10 cellular contexts compared by ENCODE assay signal in the genomic region with DNA sequence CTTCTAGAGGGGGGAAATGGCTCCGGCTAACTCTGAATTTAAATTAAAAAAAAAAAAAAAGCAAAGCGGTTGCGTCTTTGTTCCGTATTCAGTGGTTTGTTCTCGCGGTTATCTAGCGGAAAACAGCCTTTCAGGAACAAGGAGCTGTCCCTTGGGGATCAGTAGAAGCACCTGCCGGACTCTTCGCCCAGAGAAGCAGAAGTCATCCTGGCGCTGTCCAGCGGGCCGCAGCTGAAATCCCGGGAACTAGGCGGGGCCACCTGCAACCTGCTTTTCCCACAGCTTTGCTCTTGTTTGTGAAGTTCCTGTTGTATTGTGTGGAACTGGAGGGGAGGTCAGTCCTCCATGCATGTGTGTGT. TPM values are rescaled to one million over a fixed set of nuclear protein-coding genes. Genes with fewer than 3 reads are reported as not detected.
A peak's percentile ranks its signal among the peaks of the same experiment; 100 is the strongest.
DNase-seq lines count a peak whose midpoint lies in the region; ATAC-seq and TF ChIP-seq lines count a peak whose summit lies in the region.
"Had no signal": no experiment of that assay in that cellular context is flagged by ENCODE, and none has a peak within 500 bp of the region (broad histone marks: within the 10 kb centered on the region; RNA-seq: fewer than 3 reads in every experiment).

No MANE protein-coding gene starts in this region.

- no peak overlapping the region for H3K27ac Mint-ChIP-seq in GM23338
- H3K27ac Mint-ChIP-seq in WTC11 = no peak overlapping the region
- H3K27ac Mint-ChIP-seq in effector memory CD8-positive, alpha-beta T cell = no peak overlapping the region
- H3K27ac Mint-ChIP-seq in type B pancreatic cell = no peak overlapping the region

- H3K9ac ChIP-seq in iPS-18a (ENCODE audit: low read length) = no peak overlapping the region

- H3K79me2 ChIP-seq in GM23338 (replicated peaks; ENCODE audit: insufficient read depth) = no peaks in the 10 kb centered on the region

- H3K4me3 ChIP-seq in GM23338 = no peak overlapping the region
- H3K4me3 ChIP-seq in iPS-18a (ENCODE audit: low read length) = peak overlapping the region; percentile 70
- H3K4me3 ChIP-seq: adrenal gland had no signal

- no peak overlapping the region for H2AFZ ChIP-seq in GM23338

- H3K36me3 Mint-ChIP-seq in GM23338 (ENCODE audit: low read depth) (no peaks in the 10 kb centered on the region), WTC11 (no peaks in the 10 kb centered on the region), type B pancreatic cell (no peaks in the 10 kb centered on the region)
- no peaks in the 10 kb centered on the region for H3K36me3 Mint-ChIP-seq in effector memory CD8-positive, alpha-beta T cell (ENCODE audit: insufficient read depth)

- CTCF ChIA-PET in WTC11 (lab: Charles Lee) = interaction anchor here (0.6 to 1.9 kb wide), 6 partner anchors 17 to 464 kb away, joined by 3 to 17 read pairs (median 4); no protein-coding TSS in a partner anchor

- H3K4me1 ChIP-seq in GM23338 (ENCODE audit: insufficient read depth) = no peaks in the 10 kb centered on the region
- no peaks in the 10 kb centered on the region for H3K4me1 ChIP-seq in iPS-18a (ENCODE audit: control insufficient read depth, low read depth, low read length)
- H3K4me1 ChIP-seq: adrenal gland had no signal

- H3K9me3 Mint-ChIP-seq in GM23338 = no peaks in the 10 kb centered on the region
- no peaks in the 10 kb centered on the region for H3K9me3 Mint-ChIP-seq in WTC11
- no peaks in the 10 kb centered on the region for H3K9me3 Mint-ChIP-seq in effector memory CD8-positive, alpha-beta T cell
- H3K9me3 Mint-ChIP-seq in type B pancreatic cell = no peaks in the 10 kb centered on the region

- H3F3A ChIP-seq in GM23338 (replicated peaks; ENCODE audit: low read depth) = no peaks in the 10 kb centered on the region

- H3K36me3 ChIP-seq in GM23338 (ENCODE audit: insufficient read depth) (no peaks in the 10 kb centered on the region), iPS-18a (ENCODE audit: control insufficient read depth, low read depth, low read length) (no peaks in the 10 kb centered on the region)
- H3K36me3 ChIP-seq: adrenal gland had no signal

- DNase-seq in A172 (ENCODE audit: low spot score) = peak; percentile 2
- peak; percentile 74 for DNase-seq in GM23338 (ENCODE audit: low spot score)
- DNase-seq in WTC11 (ENCODE audit: low spot score) = peak; percentile 84
- DNase-seq in activated CD8-positive, alpha-beta memory T cell treated with anti-CD3 and anti-CD28 coated beads for 24 hours = no peak
- DNase-seq in effector memory CD8-positive, alpha-beta T cell = no peak
- DNase-seq in type B pancreatic cell (ENCODE audit: extremely low spot score, unreplicated experiment) = no peak
- DNase-seq: Karpas-422 had no signal

- no peak for TF ChIP-seq CTCF in GM23338 (conservative IDR thresholded peaks at IDR 0.05; ENCODE audit: low read depth in 2 of 2)
- no peak for TF ChIP-seq CTCF in WTC11 (IDR thresholded peaks at IDR 0.05)
- TF ChIP-seq CTCF in type B pancreatic cell (conservative IDR thresholded peaks at IDR 0.05) = no peak

- H3K4me2 ChIP-seq in GM23338 = no peak overlapping the region

- H3K9me2 ChIP-seq in GM23338 (ENCODE audit: insufficient read depth) = no peaks in the 10 kb centered on the region

- H3K27me3 Mint-ChIP-seq in GM23338 (ENCODE audit: insufficient read depth, low read depth, poor library complexity) (peaks cover 11% of the 10 kb centered on the region), WTC11 (ENCODE audit: low read depth) (peaks cover 25% of the 10 kb centered on the region), type B pancreatic cell (peaks cover 27% of the 10 kb centered on the region)
- H3K27me3 Mint-ChIP-seq in effector memory CD8-positive, alpha-beta T cell = peaks cover 4 to 24% of the 10 kb centered on the region in 2 donors

- H3K4me1 Mint-ChIP-seq in GM23338 = peaks cover 6% of the 10 kb centered on the region; the same call in 2 of the 3 replicates
- peaks cover 7% of the 10 kb centered on the region for H3K4me1 Mint-ChIP-seq in WTC11
- H3K4me1 Mint-ChIP-seq in effector memory CD8-positive, alpha-beta T cell (ENCODE audit: low read depth in 2 of 2) = peaks cover 0 to 3% of the 10 kb centered on the region in 2 donors
- no peaks in the 10 kb centered on the region for H3K4me1 Mint-ChIP-seq in type B pancreatic cell (ENCODE audit: unreplicated experiment)

- POLR2A ChIA-PET in WTC11 (lab: Charles Lee) = no interaction called here

- H3K27ac ChIP-seq in GM23338 (ENCODE audit: low read depth) (no peak overlapping the region), iPS-18a (ENCODE audit: low read length) (no peak overlapping the region)
- H3K27ac ChIP-seq: adrenal gland had no signal

- H3K27me3 ChIP-seq in GM23338 (ENCODE audit: insufficient read depth) (no peaks in the 10 kb centered on the region), iPS-18a (ENCODE audit: control insufficient read depth, insufficient read depth, low read length) (peaks cover 24% of the 10 kb centered on the region)

- H3K9me3 ChIP-seq in iPS-18a (ENCODE audit: control insufficient read depth, low read depth, low read length) = no peaks in the 10 kb centered on the region
- H3K9me3 ChIP-seq: adrenal gland had no signal

- peak overlapping the region; percentile 81 for H3K4me3 Mint-ChIP-seq in GM23338
- peak overlapping the region; percentile 79 for H3K4me3 Mint-ChIP-seq in WTC11
- H3K4me3 Mint-ChIP-seq in effector memory CD8-positive, alpha-beta T cell = peak overlapping the region in 1 of 2 donors; percentile 17
- no peak overlapping the region for H3K4me3 Mint-ChIP-seq in type B pancreatic cell

- ATAC-seq in GM23338 = peak; percentile 98
- peak; percentile 96 for ATAC-seq in WTC11
- no peak for ATAC-seq in effector memory CD8-positive, alpha-beta T cell (replicated peaks)
- ATAC-seq in GM21576 (IDR thresholded peaks at IDR 0.05; ENCODE audit: unreplicated experiment) = no peak

- no peaks in the 10 kb centered on the region for H4K20me1 ChIP-seq in GM23338 (replicated peaks; ENCODE audit: insufficient read depth)

TF ChIP-seq in GM23338, 12 proteins besides CTCF, POLR2A, EP300 and RAD21 (continues in another document):
- TF ChIP-seq ZNF331 (CRISPR knock-in tag; IDR thresholded peaks at IDR 0.05; ENCODE audit: low read depth) = 0 out of 2 replicates have a peak, but pooled peaks have one; percentile 24
- TF ChIP-seq CREB1 (CRISPR knock-in tag; IDR thresholded peaks at IDR 0.05; ENCODE audit: low read depth) = 0 out of 2 replicates have a peak, but pooled peaks have one; percentile 23
- TF ChIP-seq ZNF114 (CRISPR knock-in tag; IDR thresholded peaks at IDR 0.05) = peak; percentile 61; the same call in 1 of the 2 replicates
- no peak for TF ChIP-seq EZH2phosphoT487 (IDR thresholded peaks at IDR 0.05; ENCODE audit: unreplicated experiment)

TF ChIP-seq in WTC11, 78 proteins besides CTCF, POLR2A, EP300 and RAD21 (continues in another document):
- TF ChIP-seq RELA (CRISPR knock-in tag; IDR thresholded peaks at IDR 0.05; ENCODE audit: borderline replicate concordance) = no peak
- TF ChIP-seq, protein P1, sequence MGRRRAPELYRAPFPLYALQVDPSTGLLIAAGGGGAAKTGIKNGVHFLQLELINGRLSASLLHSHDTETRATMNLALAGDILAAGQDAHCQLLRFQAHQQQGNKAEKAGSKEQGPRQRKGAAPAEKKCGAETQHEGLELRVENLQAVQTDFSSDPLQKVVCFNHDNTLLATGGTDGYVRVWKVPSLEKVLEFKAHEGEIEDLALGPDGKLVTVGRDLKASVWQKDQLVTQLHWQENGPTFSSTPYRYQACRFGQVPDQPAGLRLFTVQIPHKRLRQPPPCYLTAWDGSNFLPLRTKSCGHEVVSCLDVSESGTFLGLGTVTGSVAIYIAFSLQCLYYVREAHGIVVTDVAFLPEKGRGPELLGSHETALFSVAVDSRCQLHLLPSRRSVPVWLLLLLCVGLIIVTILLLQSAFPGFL (CRISPR knock-in tag; IDR thresholded peaks at IDR 0.05; ENCODE audit: borderline replicate concordance) = no peak
- peak; percentile 93 for TF ChIP-seq JUN (CRISPR knock-in tag; IDR thresholded peaks at IDR 0.05)
- TF ChIP-seq, protein P2, sequence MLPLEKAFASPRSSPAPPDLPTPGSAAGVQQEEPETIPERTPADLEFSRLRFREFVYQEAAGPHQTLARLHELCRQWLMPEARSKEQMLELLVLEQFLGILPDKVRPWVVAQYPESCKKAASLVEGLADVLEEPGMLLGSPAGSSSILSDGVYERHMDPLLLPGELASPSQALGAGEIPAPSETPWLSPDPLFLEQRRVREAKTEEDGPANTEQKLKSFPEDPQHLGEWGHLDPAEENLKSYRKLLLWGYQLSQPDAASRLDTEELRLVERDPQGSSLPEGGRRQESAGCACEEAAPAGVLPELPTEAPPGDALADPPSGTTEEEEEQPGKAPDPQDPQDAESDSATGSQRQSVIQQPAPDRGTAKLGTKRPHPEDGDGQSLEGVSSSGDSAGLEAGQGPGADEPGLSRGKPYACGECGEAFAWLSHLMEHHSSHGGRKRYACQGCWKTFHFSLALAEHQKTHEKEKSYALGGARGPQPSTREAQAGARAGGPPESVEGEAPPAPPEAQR (CRISPR knock-in tag; IDR thresholded peaks at IDR 0.05) = peak; percentile 84; the same call in 1 of the 2 replicates

RNA-seq across cellular contexts. Expression of a gene that starts 43.9 kb away (rescaled TPM):
- not detected in 2 replicates for total RNA-seq in A172 (2014; rRNA removed; shearing (Covaris generic))
- total RNA-seq in GM23338 (2014; rRNA removed; shearing (Covaris generic)) = not detected in 2 replicates
- not detected in 2 replicates for polyA plus RNA-seq in GM23338 (2016; fragmentation: Nextera tagmentation; extraction: Ambion mirVana)
- total RNA-seq in WTC11 (2021) (not detected in 3 replicates), type B pancreatic cell (ENCODE audit: low replicate concordance) (not detected in 2 replicates)
- total RNA-seq: adrenal gland had no signal
- polyA plus RNA-seq: adrenal gland had no signal

RNA-seq across cellular contexts. Expression of a gene that starts 58.1 kb away (rescaled TPM):
- not detected in 2 replicates for total RNA-seq in A172 (2014; rRNA removed; shearing (Covaris generic))
- total RNA-seq in GM23338 (2014; rRNA removed; shearing (Covaris generic)) = not detected in 2 replicates
- not detected in 2 replicates for polyA plus RNA-seq in GM23338 (2016; fragmentation: Nextera tagmentation; extraction: Ambion mirVana)
- total RNA-seq in WTC11 (2021) (not detected in 3 replicates), type B pancreatic cell (ENCODE audit: low replicate concordance) (0.22 TPM in 1 of 2 replicates, not detected in the other)
- polyA plus RNA-seq: adrenal gland had no signal

RNA-seq across cellular contexts. Expression of a gene that starts 58.2 kb away (rescaled TPM):
- 116 and 124 TPM in 2 replicates for total RNA-seq in A172 (2014; rRNA removed; shearing (Covaris generic))
- 102 and 109 TPM in 2 replicates for total RNA-seq in GM23338 (2014; rRNA removed; shearing (Covaris generic))
- 88.5 and 104 TPM in 2 replicates for polyA plus RNA-seq in GM23338 (2016; fragmentation: Nextera tagmentation; extraction: Ambion mirVana)
- 55.4 to 56.3 TPM (median 56.0 TPM) in 3 replicates for total RNA-seq in WTC11 (2021)
- total RNA-seq in type B pancreatic cell (ENCODE audit: low replicate concordance) = 49.9 and 53.7 TPM in 2 replicates

Comparison
In these comparisons a context has a peak if more than half of its experiments do, and no peak if none do; other contexts are left out.
1. DNase-seq: peak in A172 (single experiment), GM23338 (single experiment) and WTC11 (single experiment); none in activated CD8-positive, alpha-beta memory T cell treated with anti-CD3 and anti-CD28 coated beads for 24 hours (single experiment), effector memory CD8-positive, alpha-beta T cell (0 of 3) and type B pancreatic cell (single experiment).
2. ATAC-seq: peak in GM23338 (single experiment) and WTC11 (single experiment); none in effector memory CD8-positive, alpha-beta T cell (single experiment) and GM21576 (single experiment).